In genomic region chr18:60331890-60332289, GRCh38 we compare ENCODE assay signal across 26 cellular contexts. TPM values are rescaled to one million over a fixed set of nuclear protein-coding genes. Genes with fewer than 3 reads are reported as not detected.
"Had no signal": no experiment of that assay in that cellular context is flagged by ENCODE, and none has a peak within 500 bp of the region (broad histone marks: within the 10 kb centered on the region; RNA-seq: fewer than 3 reads in every experiment).

No MANE protein-coding gene starts in this region.

- H3K4me3 ChIP-seq: SK-N-MC had no signal

- H3K27ac ChIP-seq: SK-N-MC had no signal

- ATAC-seq: activated naive CD4-positive, alpha-beta T cell treated with anti-CD3 and anti-CD28 coated beads, Interleukin-2, amount 50 U/mL, for 72 hours; activated T-cell treated with anti-CD3 and anti-CD28 coated beads, Interleukin-2, amount 50 U/mL, for 4 hours; T-cell; WTC11 had no signal

- DNase-seq: activated CD4-positive, alpha-beta T cell treated with anti-CD3 and anti-CD28 coated beads for 48 hours; activated CD4-positive, alpha-beta T cell treated with anti-CD3 and anti-CD28 coated beads, Interleukin-2, amount 50 U/mL, for 4 hours; activated CD4-positive, CD25-positive, alpha-beta regulatory T cell treated with anti-CD3 and anti-CD28 coated beads, Interleukin-2, amount 50 U/mL, for 72 hours; activated CD8-positive, alpha-beta memory T cell treated with anti-CD3 and anti-CD28 coated beads for 24 hours; activated effector memory CD4-positive, alpha-beta T cell treated with anti-CD3 and anti-CD28 coated beads, Interleukin-2, amount 50 U/mL, for 16 hours; activated naive CD4-positive, alpha-beta T cell treated with Interleukin-2 at 50 U/mL for 16 hours; activated T-cell treated with anti-CD3 and anti-CD28 coated beads, Interleukin-2, amount 50 U/mL, for 4 hours; amygdala; Kasumi-1; KBM-7; NCI-H1048; NCI-H1417; NCI-H1694 treated with DMSO at 0.1 percent for 48 hours; NCI-H2029 treated with DMSO at 0.1 percent for 48 hours; NCI-H226; NCI-H774; SIG-M5; T-cell; T-helper 2 cell; T1000 had no signal

RNA-seq across cellular contexts. Expression of gene MC4R, which starts 40.7 kb away (rescaled TPM):
- total RNA-seq: activated naive CD4-positive, alpha-beta T cell treated with anti-CD3 and anti-CD28 coated beads, Interleukin-2, amount 50 U/mL, for 72 hours; activated T-cell treated with anti-CD3 and anti-CD28 coated beads, Interleukin-2, amount 50 U/mL, for 4 hours; astrocyte; NCI-H460; RPMI7951; T-cell; WTC11 had no signal
